ENCODE assay signal across 2 cellular contexts in genomic region chr12:52969828-52970569, GRCh38.
A peak's percentile ranks its signal among the peaks of the same experiment; 100 is the strongest.
TF ChIP-seq lines count a peak whose summit lies in the region.

No MANE protein-coding gene starts in this region.

TF ChIP-seq in SK-N-SH, 30 proteins besides CTCF, POLR2A, EP300 and RAD21:
- TF ChIP-seq, protein P1, sequence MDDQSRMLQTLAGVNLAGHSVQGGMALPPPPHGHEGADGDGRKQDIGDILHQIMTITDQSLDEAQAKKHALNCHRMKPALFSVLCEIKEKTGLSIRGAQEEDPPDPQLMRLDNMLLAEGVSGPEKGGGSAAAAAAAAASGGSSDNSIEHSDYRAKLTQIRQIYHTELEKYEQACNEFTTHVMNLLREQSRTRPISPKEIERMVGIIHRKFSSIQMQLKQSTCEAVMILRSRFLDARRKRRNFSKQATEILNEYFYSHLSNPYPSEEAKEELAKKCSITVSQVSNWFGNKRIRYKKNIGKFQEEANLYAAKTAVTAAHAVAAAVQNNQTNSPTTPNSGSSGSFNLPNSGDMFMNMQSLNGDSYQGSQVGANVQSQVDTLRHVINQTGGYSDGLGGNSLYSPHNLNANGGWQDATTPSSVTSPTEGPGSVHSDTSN (IDR thresholded peaks at IDR 0.05): peak; percentile 49
- no peak for TF ChIP-seq MAX (IDR thresholded peaks at IDR 0.05; ENCODE audit: low read depth)
- no peak for TF ChIP-seq SIN3A (IDR thresholded peaks at IDR 0.05; ENCODE audit: borderline replicate concordance, low read depth, low read length)
- TF ChIP-seq TEAD4 (IDR thresholded peaks at IDR 0.05; ENCODE audit: borderline replicate concordance, insufficient read depth): no peak
- no peak for TF ChIP-seq ELF1 (IDR thresholded peaks at IDR 0.05)
- no peak for TF ChIP-seq ZBTB33 (IDR thresholded peaks at IDR 0.05; ENCODE audit: borderline replicate concordance, low read depth)

TF ChIP-seq in HepG2, 621 proteins besides CTCF, POLR2A, EP300 and RAD21:
- no peak for TF ChIP-seq ADNP (CRISPR knock-in tag; IDR thresholded peaks at IDR 0.05)
- TF ChIP-seq NR2F2 (IDR thresholded peaks at IDR 0.05; ENCODE audit: borderline replicate concordance, low read depth): 0 out of 2 replicates have a peak, but pooled peaks have one; percentile 20
- TF ChIP-seq ZNF431 (CRISPR knock-in tag; IDR thresholded peaks at IDR 0.05; ENCODE audit: borderline replicate concordance, low read depth): no peak
- peak; percentile 44 for TF ChIP-seq HNF4A (CRISPR knock-in tag; IDR thresholded peaks at IDR 0.05)
- TF ChIP-seq, protein P2, sequence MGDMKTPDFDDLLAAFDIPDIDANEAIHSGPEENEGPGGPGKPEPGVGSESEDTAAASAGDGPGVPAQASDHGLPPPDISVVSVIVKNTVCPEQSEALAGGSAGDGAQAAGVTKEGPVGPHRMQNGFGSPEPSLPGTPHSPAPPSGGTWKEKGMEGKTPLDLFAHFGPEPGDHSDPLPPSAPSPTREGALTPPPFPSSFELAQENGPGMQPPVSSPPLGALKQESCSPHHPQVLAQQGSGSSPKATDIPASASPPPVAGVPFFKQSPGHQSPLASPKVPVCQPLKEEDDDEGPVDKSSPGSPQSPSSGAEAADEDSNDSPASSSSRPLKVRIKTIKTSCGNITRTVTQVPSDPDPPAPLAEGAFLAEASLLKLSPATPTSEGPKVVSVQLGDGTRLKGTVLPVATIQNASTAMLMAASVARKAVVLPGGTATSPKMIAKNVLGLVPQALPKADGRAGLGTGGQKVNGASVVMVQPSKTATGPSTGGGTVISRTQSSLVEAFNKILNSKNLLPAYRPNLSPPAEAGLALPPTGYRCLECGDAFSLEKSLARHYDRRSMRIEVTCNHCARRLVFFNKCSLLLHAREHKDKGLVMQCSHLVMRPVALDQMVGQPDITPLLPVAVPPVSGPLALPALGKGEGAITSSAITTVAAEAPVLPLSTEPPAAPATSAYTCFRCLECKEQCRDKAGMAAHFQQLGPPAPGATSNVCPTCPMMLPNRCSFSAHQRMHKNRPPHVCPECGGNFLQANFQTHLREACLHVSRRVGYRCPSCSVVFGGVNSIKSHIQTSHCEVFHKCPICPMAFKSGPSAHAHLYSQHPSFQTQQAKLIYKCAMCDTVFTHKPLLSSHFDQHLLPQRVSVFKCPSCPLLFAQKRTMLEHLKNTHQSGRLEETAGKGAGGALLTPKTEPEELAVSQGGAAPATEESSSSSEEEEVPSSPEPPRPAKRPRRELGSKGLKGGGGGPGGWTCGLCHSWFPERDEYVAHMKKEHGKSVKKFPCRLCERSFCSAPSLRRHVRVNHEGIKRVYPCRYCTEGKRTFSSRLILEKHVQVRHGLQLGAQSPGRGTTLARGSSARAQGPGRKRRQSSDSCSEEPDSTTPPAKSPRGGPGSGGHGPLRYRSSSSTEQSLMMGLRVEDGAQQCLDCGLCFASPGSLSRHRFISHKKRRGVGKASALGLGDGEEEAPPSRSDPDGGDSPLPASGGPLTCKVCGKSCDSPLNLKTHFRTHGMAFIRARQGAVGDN (CRISPR knock-in tag; IDR thresholded peaks at IDR 0.05): peak; percentile 34
- TF ChIP-seq ZFP1 (CRISPR knock-in tag; IDR thresholded peaks at IDR 0.05): no peak
- TF ChIP-seq ZBTB7B (CRISPR knock-in tag; IDR thresholded peaks at IDR 0.05): peak; percentile 22; the same call in 1 of the 2 replicates
- TF ChIP-seq NCOA2 (CRISPR knock-in tag; IDR thresholded peaks at IDR 0.05): peak; percentile 30; the same call in 1 of the 2 replicates
- no peak for TF ChIP-seq HHEX (CRISPR knock-in tag; IDR thresholded peaks at IDR 0.05)
- TF ChIP-seq ZNF12 (CRISPR knock-in tag; IDR thresholded peaks at IDR 0.05): peak; percentile 53; the same call in 1 of the 2 replicates
- peak; percentile 21; the same call in 1 of the 2 replicates for TF ChIP-seq RARA (CRISPR knock-in tag; IDR thresholded peaks at IDR 0.05)
- peak; percentile 71 for TF ChIP-seq NR2F6 (IDR thresholded peaks at IDR 0.05)
- no peak for TF ChIP-seq NR2F6 (CRISPR knock-in tag; IDR thresholded peaks at IDR 0.05)
- TF ChIP-seq HOXA9 (CRISPR knock-in tag; IDR thresholded peaks at IDR 0.05; ENCODE audit: borderline replicate concordance): peak; percentile 76; the same call in 1 of the 2 replicates
- TF ChIP-seq CREM (IDR thresholded peaks at IDR 0.05): peak; percentile 22; the same call in 1 of the 2 replicates
- no peak for TF ChIP-seq CREM (CRISPR knock-in tag; IDR thresholded peaks at IDR 0.05)
- TF ChIP-seq RFX1 (IDR thresholded peaks at IDR 0.05): no peak
- TF ChIP-seq POLR2AphosphoS2 (IDR thresholded peaks at IDR 0.05; ENCODE audit: low read depth, low read length): no peak
- TF ChIP-seq TCF7 (IDR thresholded peaks at IDR 0.05; ENCODE audit: low read depth): peak; percentile 70
- no peak for TF ChIP-seq ZFP36L2 (CRISPR knock-in tag; IDR thresholded peaks at IDR 0.05)
- TF ChIP-seq U2AF2 (IDR thresholded peaks at IDR 0.05; ENCODE audit: low read depth, low read length): no peak
- no peak for TF ChIP-seq NFRKB (IDR thresholded peaks at IDR 0.05)
TF ChIP-seq in HepG2: peak in this region for 11.
